27 cellular contexts compared by ENCODE assay signal in the genomic region with DNA sequence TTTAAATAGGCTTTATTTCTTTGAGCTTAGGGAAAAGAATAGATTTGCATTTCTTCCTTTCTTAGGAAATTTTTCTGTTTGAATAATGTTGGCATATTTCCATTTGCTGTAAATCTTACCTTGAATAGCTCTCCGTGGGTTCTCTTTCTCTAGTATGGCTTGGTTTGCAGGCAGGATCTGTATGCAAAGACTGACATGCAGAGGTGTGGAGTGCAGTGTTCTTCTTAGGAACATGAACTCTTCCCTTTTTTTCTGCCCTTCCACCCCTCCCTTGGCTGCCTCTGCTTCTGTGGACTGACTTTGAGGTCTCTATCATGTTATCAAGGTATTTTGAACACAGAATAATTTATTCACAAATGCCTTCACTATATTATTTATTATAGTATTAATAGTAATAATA.
"Had no signal": no experiment of that assay in that cellular context is flagged by ENCODE, and none has a peak within 500 bp of the region (broad histone marks: within the 10 kb centered on the region; RNA-seq: fewer than 3 reads in every experiment).

No MANE protein-coding gene starts in this region.

- H3K4me1 Mint-ChIP-seq: stimulated activated effector memory CD8-positive, alpha-beta T cell treated with anti-CD3 and anti-CD28 coated beads, Interleukin-12 subunit alpha, Interleukin-12 subunit beta, amount 100 ng/mL, for 72 hours; stimulated activated memory B cell treated with anti-CD40 and anti-IgM and Interleukin-4, amounts not matched to agents 10 μg/mL and 1 μg/mL and 100 μg/mL, for 72 hours; stimulated activated naive B cell treated with anti-CD40 and anti-IgM and Interleukin-4, amounts not matched to agents 10 μg/mL and 1 μg/mL and 100 μg/mL, for 72 hours; stimulated activated naive CD8-positive, alpha-beta T cell treated with anti-CD3 and anti-CD28 coated beads, Interleukin-15, amount 100 ng/mL, for 72 hours had no signal

- H3K27ac ChIP-seq: stomach, suprapubic skin, testis, thoracic aorta, thyroid gland, tibial artery, tibial nerve, transverse colon, upper lobe of left lung, upper lobe of right lung, uterus, vagina had no signal

- H3K27me3 ChIP-seq: stomach, suprapubic skin, testis, thyroid gland, tibial artery, tibial nerve, transverse colon, upper lobe of left lung, upper lobe of right lung, uterus, vagina had no signal

- H3K36me3 ChIP-seq: stomach, suprapubic skin, thoracic aorta, thyroid gland, tibial artery, tibial nerve, transverse colon, upper lobe of left lung, upper lobe of right lung, uterus, vagina had no signal

- H3K27me3 Mint-ChIP-seq: stimulated activated memory B cell treated with anti-CD40 and anti-IgM and Interleukin-4, amounts not matched to agents 10 μg/mL and 1 μg/mL and 100 μg/mL, for 72 hours; stimulated activated naive CD8-positive, alpha-beta T cell treated with anti-CD3 and anti-CD28 coated beads, Interleukin-15, amount 100 ng/mL, for 72 hours; stimulated activated naive CD8-positive, alpha-beta T cell treated with anti-CD3 and anti-CD28 coated beads, Interleukin-15, Interleukin-2, amounts not matched to agents 100 ng/mL and 50 ng/mL, for 24 hours; type B pancreatic cell had no signal

- DNase-seq: stimulated activated CD4-positive, alpha-beta T cell treated with anti-CD3 and anti-CD28 coated beads, Interleukin-2, amount 100 ng/mL, for 48 hours; stimulated activated CD4-positive, alpha-beta T cell treated with anti-CD3 and anti-CD28 coated beads, Interleukin-4, amount 100 ng/mL, for 1 hour; stimulated activated CD4-positive, alpha-beta T cell treated with anti-CD3 and anti-CD28 coated beads, Interleukin-4, amount 100 ng/mL, for 24 hours; stimulated activated CD4-positive, alpha-beta T cell treated with anti-CD3 and anti-CD28 coated beads, Interleukin-4, amount 100 ng/mL, for 4 hours; stimulated activated CD8-positive, alpha-beta memory T cell treated with anti-CD3 and anti-CD28 coated beads, Interleukin-4, amount 100 ng/mL, for 48 hours; stimulated activated naive B cell treated with anti-CD40 and anti-IgM and Interleukin-4, amounts not matched to agents 10 μg/mL and 1 μg/mL and 100 μg/mL, for 72 hours; stimulated activated naive CD4-positive, alpha-beta T cell; stimulated activated naive CD4-positive, alpha-beta T cell treated with Interleukin-2 at 50 U/mL for 16 hours; stimulated activated naive CD8-positive, alpha-beta T cell treated with anti-CD3 and anti-CD28 coated beads, Interleukin-15, amount 100 ng/mL, for 72 hours; stimulated activated naive CD8-positive, alpha-beta T cell treated with anti-CD3 and anti-CD28 coated beads, Interleukin-15, Interleukin-2, amounts not matched to agents 100 U/mL and 50 U/mL, for 24 hours; stomach; testis; thyroid gland; tibial artery; transverse colon; trophoblast cell; upper lobe of left lung; upper lobe of right lung; uterus had no signal

- H3K9me3 Mint-ChIP-seq: type B pancreatic cell had no signal

- H3K9me3 ChIP-seq: suprapubic skin, testis, thoracic aorta, thyroid gland, tibial artery, tibial nerve, transverse colon, upper lobe of right lung, uterus, vagina had no signal

- H3K4me3 ChIP-seq: stomach, suprapubic skin, testis, thoracic aorta, thyroid gland, tibial artery, tibial nerve, transverse colon, upper lobe of left lung, upper lobe of right lung, uterus, vagina had no signal

- H3K4me3 Mint-ChIP-seq: stimulated activated effector memory CD8-positive, alpha-beta T cell treated with anti-CD3 and anti-CD28 coated beads, Interleukin-12 subunit alpha, Interleukin-12 subunit beta, amount 100 ng/mL, for 72 hours; stimulated activated memory B cell treated with anti-CD40 and anti-IgM and Interleukin-4, amounts not matched to agents 10 μg/mL and 1 μg/mL and 100 μg/mL, for 72 hours; stimulated activated naive B cell treated with anti-CD40 and anti-IgM and Interleukin-4, amounts not matched to agents 10 μg/mL and 1 μg/mL and 100 μg/mL, for 72 hours; stimulated activated naive CD8-positive, alpha-beta T cell treated with anti-CD3 and anti-CD28 coated beads, Interleukin-15, amount 100 ng/mL, for 72 hours; stimulated activated naive CD8-positive, alpha-beta T cell treated with anti-CD3 and anti-CD28 coated beads, Interleukin-15, Interleukin-2, amounts not matched to agents 100 ng/mL and 50 ng/mL, for 24 hours; type B pancreatic cell had no signal

- H3K36me3 Mint-ChIP-seq: stimulated activated effector memory CD8-positive, alpha-beta T cell treated with anti-CD3 and anti-CD28 coated beads, Interleukin-12 subunit alpha, Interleukin-12 subunit beta, amount 100 ng/mL, for 72 hours; stimulated activated memory B cell treated with anti-CD40 and anti-IgM and Interleukin-4, amounts not matched to agents 10 μg/mL and 1 μg/mL and 100 μg/mL, for 72 hours; stimulated activated naive B cell treated with anti-CD40 and anti-IgM and Interleukin-4, amounts not matched to agents 10 μg/mL and 1 μg/mL and 100 μg/mL, for 72 hours; type B pancreatic cell had no signal

- H3K4me1 ChIP-seq: stomach, suprapubic skin, testis, thyroid gland, tibial artery, transverse colon, upper lobe of left lung, upper lobe of right lung, uterus had no signal

- H3K27ac Mint-ChIP-seq: stimulated activated effector memory CD8-positive, alpha-beta T cell treated with anti-CD3 and anti-CD28 coated beads, Interleukin-12 subunit alpha, Interleukin-12 subunit beta, amount 100 ng/mL, for 72 hours; stimulated activated memory B cell treated with anti-CD40 and anti-IgM and Interleukin-4, amounts not matched to agents 10 μg/mL and 1 μg/mL and 100 μg/mL, for 72 hours; stimulated activated naive B cell treated with anti-CD40 and anti-IgM and Interleukin-4, amounts not matched to agents 10 μg/mL and 1 μg/mL and 100 μg/mL, for 72 hours; stimulated activated naive CD8-positive, alpha-beta T cell treated with anti-CD3 and anti-CD28 coated beads, Interleukin-15, amount 100 ng/mL, for 72 hours; stimulated activated naive CD8-positive, alpha-beta T cell treated with anti-CD3 and anti-CD28 coated beads, Interleukin-15, Interleukin-2, amounts not matched to agents 100 ng/mL and 50 ng/mL, for 24 hours; type B pancreatic cell had no signal
